11 cellular contexts compared by ENCODE assay signal in the genomic region with DNA sequence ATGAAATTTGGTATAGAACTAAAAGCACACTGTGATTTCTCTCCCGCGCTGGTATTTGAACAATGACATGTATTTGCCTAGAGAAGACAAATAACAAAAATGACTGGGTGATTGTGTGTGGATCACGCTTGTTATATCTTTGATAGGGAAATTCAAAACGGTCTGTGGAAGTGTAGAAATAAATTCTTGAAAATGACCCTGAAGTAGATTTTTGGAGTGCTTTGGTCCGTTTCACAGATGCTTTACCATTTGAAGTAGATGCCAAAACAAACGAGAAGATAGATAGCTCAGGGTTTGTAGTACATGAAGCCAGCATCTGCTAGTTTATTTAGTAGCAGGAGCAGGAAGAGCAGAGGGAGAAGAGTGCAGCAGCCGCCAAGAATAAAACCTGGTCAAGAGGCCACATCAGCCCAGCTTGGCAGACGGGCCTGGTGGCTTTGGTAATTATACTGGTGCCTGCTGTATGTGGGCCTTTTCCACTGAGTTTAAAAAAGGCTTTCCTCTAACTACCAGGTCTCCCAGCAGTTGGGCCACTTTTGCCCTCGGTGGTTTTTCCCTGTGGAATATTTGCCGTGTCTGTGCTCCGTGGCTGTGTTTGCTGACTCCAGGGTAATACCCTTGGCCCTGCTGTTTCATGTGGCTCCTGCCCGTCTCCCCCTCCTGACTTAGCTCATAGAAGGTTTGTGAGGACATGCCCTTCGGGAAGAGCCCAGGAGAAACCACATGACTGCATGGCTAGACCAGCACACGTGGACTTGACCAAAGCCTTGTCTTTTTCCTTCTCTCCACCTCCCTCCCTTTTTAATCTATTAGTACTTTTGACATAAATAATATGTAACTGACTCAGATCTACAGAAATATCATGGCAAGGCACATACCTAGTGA.
DNase-seq lines count a peak whose midpoint lies in the region; ATAC-seq, FAIRE-seq and TF ChIP-seq lines count a peak whose summit lies in the region.
"Had no signal": no experiment of that assay in that cellular context is flagged by ENCODE, and none has a peak within 500 bp of the region (broad histone marks: within the 10 kb centered on the region; RNA-seq: fewer than 3 reads in every experiment).

No MANE protein-coding gene starts in this region.

- H3K36me3 Mint-ChIP-seq in astrocyte (ENCODE audit: low read depth, unreplicated experiment) = peaks cover 11% of the 10 kb centered on the region

- H3K4me1 Mint-ChIP-seq in astrocyte (ENCODE audit: low read depth, unreplicated experiment) = peaks cover 26% of the 10 kb centered on the region
- H3K4me1 Mint-ChIP-seq: stimulated activated naive CD8-positive, alpha-beta T cell treated with anti-CD3 and anti-CD28 coated beads, Interleukin-15, amount 100 ng/mL, for 72 hours had no signal

- H3K27me3 ChIP-seq in astrocyte (ENCODE audit: insufficient read depth, low read length) = no peaks in the 10 kb centered on the region
- H3K27me3 ChIP-seq in upper lobe of right lung = no peaks in the 10 kb centered on the region

- intact Hi-C loops in upper lobe of right lung (cut with DNase I) (no loop called here), OCI-LY7 (cut with micrococcal nuclease; ENCODE audit: unreplicated experiment) (no loop called here)

- POLR2A ChIA-PET in OCI-LY7 (lab: Charles Lee) = no interaction called here

- no peak for FAIRE-seq in astrocyte (lab: Jason Lieb, UNC)

- H3K4me3 ChIP-seq in astrocyte (ENCODE audit: insufficient read depth, low read depth, low read length) = peak overlapping the region; percentile 24
- no peak overlapping the region for H3K4me3 ChIP-seq in upper lobe of right lung
- H3K4me3 ChIP-seq in OCI-LY7 (ENCODE audit: low read depth, low read length, poor library complexity, severe bottlenecking) = no peak overlapping the region
- H3K4me3 ChIP-seq: PC-9 had no signal

- no peaks in the 10 kb centered on the region for H3K9me3 Mint-ChIP-seq in astrocyte (ENCODE audit: unreplicated experiment)

- H3K27ac ChIP-seq in astrocyte (ENCODE audit: low read depth, low read length) = peak overlapping the region; percentile 85
- no peak overlapping the region for H3K27ac ChIP-seq in upper lobe of right lung
- no peak overlapping the region for H3K27ac ChIP-seq in OCI-LY7 (ENCODE audit: low read depth, low read length, poor library complexity, severe bottlenecking)
- H3K27ac ChIP-seq: PC-9 had no signal

- BruUV-seq in OCI-LY7 (replicated peaks; lab: Mats Ljungman, UMichigan) = no TSS peak

- peaks cover 3% of the 10 kb centered on the region for H3K79me2 ChIP-seq in astrocyte (ENCODE audit: insufficient read depth, low read length)
- no peaks in the 10 kb centered on the region for H3K79me2 ChIP-seq in OCI-LY7 (ENCODE audit: insufficient read depth, low read depth, low read length)

- H4K20me1 ChIP-seq in astrocyte (ENCODE audit: insufficient read depth, low read length) = no peaks in the 10 kb centered on the region
- H4K20me1 ChIP-seq in OCI-LY7 (ENCODE audit: insufficient read depth, low read length) = no peaks in the 10 kb centered on the region

- H3K9ac ChIP-seq in astrocyte (ENCODE audit: low read length) = peak overlapping the region; percentile 63

- CTCF ChIA-PET in OCI-LY7 (lab: Charles Lee; ENCODE audit: unreplicated experiment) = no interaction called here

- H3K9me3 ChIP-seq in astrocyte (ENCODE audit: insufficient read depth, low read depth, low read length) = no peaks in the 10 kb centered on the region
- H3K9me3 ChIP-seq in upper lobe of right lung = no peaks in the 10 kb centered on the region
- H3K9me3 ChIP-seq in OCI-LY7 (ENCODE audit: low read length) = no peaks in the 10 kb centered on the region

- H3K27ac Mint-ChIP-seq in astrocyte (ENCODE audit: unreplicated experiment) = no peak overlapping the region
- H3K27ac Mint-ChIP-seq: activated CD4-positive, alpha-beta T cell treated with anti-CD3 and anti-CD28 coated beads, Interleukin-2, amount 10 ng/mL, durations not matched to agents 24 days and 14 days; stimulated activated naive CD8-positive, alpha-beta T cell treated with anti-CD3 and anti-CD28 coated beads, Interleukin-15, amount 100 ng/mL, for 72 hours had no signal

- no peak for TF ChIP-seq CTCF in astrocyte (IDR thresholded peaks at IDR 0.05; ENCODE audit: insufficient read depth, low read depth, low read length)
- no peak for TF ChIP-seq CTCF in upper lobe of right lung (IDR thresholded peaks at IDR 0.05)
- no peak for TF ChIP-seq CTCF in OCI-LY7 (conservative IDR thresholded peaks at IDR 0.05; ENCODE audit: low read length)

- peak; percentile 16 for DNase-seq in NCI-H2227 treated with DMSO at 0.1 percent for 48 hours (lab: John Stamatoyannopoulos, UW)
- DNase-seq in NCI-H2227 (lab: John Stamatoyannopoulos, UW; ENCODE audit: unreplicated experiment) = no peak
- peak; percentile 86 for DNase-seq in astrocyte (ENCODE audit: low read depth)
- no peak for DNase-seq in left lobe of liver (ENCODE audit: low spot score)
- no peak for DNase-seq in upper lobe of right lung
- no peak for DNase-seq in activated CD4-positive, alpha-beta T cell treated with anti-CD3 and anti-CD28 coated beads for 48 hours
- no peak for DNase-seq in OCI-LY7 (ENCODE audit: low spot score)
- DNase-seq: activated CD4-positive, alpha-beta T cell treated with anti-CD3 and anti-CD28 coated beads, Interleukin-2, amount 10 ng/mL, durations not matched to agents 24 days and 14 days; PC-9; stimulated activated naive CD8-positive, alpha-beta T cell treated with anti-CD3 and anti-CD28 coated beads, Interleukin-15, amount 100 ng/mL, for 72 hours had no signal

- H2AFZ ChIP-seq in astrocyte (ENCODE audit: low read depth, low read length) = peak overlapping the region; percentile 9
- H2AFZ ChIP-seq in OCI-LY7 (ENCODE audit: low read length) = no peak overlapping the region
- H2AFZ ChIP-seq: PC-9 had no signal

- H3K4me1 ChIP-seq in astrocyte (ENCODE audit: insufficient read depth, low read length) (peaks cover 34% of the 10 kb centered on the region), upper lobe of right lung (peaks cover 10% of the 10 kb centered on the region), OCI-LY7 (ENCODE audit: insufficient read depth, low read length, poor library complexity, severe bottlenecking) (no peaks in the 10 kb centered on the region)

- H3K36me3 ChIP-seq in astrocyte (ENCODE audit: insufficient read depth, low read length) = no peaks in the 10 kb centered on the region
- H3K36me3 ChIP-seq in upper lobe of right lung = no peaks in the 10 kb centered on the region
- no peaks in the 10 kb centered on the region for H3K36me3 ChIP-seq in OCI-LY7 (ENCODE audit: insufficient read depth, low read length)

- H3K4me3 Mint-ChIP-seq in astrocyte (ENCODE audit: unreplicated experiment) = peak overlapping the region; percentile 21
- H3K4me3 Mint-ChIP-seq: activated CD4-positive, alpha-beta T cell treated with anti-CD3 and anti-CD28 coated beads, Interleukin-2, amount 10 ng/mL, durations not matched to agents 24 days and 14 days; stimulated activated naive CD8-positive, alpha-beta T cell treated with anti-CD3 and anti-CD28 coated beads, Interleukin-15, amount 100 ng/mL, for 72 hours had no signal

- no peaks in the 10 kb centered on the region for H3K27me3 Mint-ChIP-seq in astrocyte (ENCODE audit: low read depth, unreplicated experiment)
- H3K27me3 Mint-ChIP-seq: activated CD4-positive, alpha-beta T cell treated with anti-CD3 and anti-CD28 coated beads, Interleukin-2, amount 10 ng/mL, durations not matched to agents 24 days and 14 days; stimulated activated naive CD8-positive, alpha-beta T cell treated with anti-CD3 and anti-CD28 coated beads, Interleukin-15, amount 100 ng/mL, for 72 hours had no signal

- ATAC-seq in left lobe of liver (peak; percentile 35), upper lobe of right lung (peak; percentile 43), GM21528 (IDR thresholded peaks at IDR 0.05; ENCODE audit: low FRiP score, unreplicated experiment) (no peak)
- ATAC-seq: stimulated activated naive CD8-positive, alpha-beta T cell treated with anti-CD3 and anti-CD28 coated beads, Interleukin-15, amount 100 ng/mL, for 72 hours had no signal

- H3K4me2 ChIP-seq in astrocyte (ENCODE audit: low read length) (peak overlapping the region; percentile 75), OCI-LY7 (ENCODE audit: low read length) (no peak overlapping the region)
- H3K4me2 ChIP-seq: PC-9 had no signal

- H3K9me2 ChIP-seq in OCI-LY7 (ENCODE audit: insufficient read depth, low read length) = no peaks in the 10 kb centered on the region

Comparison
In these comparisons a context has a peak if more than half of its experiments do, and no peak if none do; other contexts are left out.
1. DNase-seq: peak in NCI-H2227 treated with DMSO at 0.1 percent for 48 hours (single experiment) and astrocyte (single experiment); none in NCI-H2227 (single experiment), left lobe of liver (single experiment), upper lobe of right lung (single experiment), activated CD4-positive, alpha-beta T cell treated with anti-CD3 and anti-CD28 coated beads for 48 hours (single experiment) and OCI-LY7 (single experiment).